8 cellular contexts compared by ENCODE assay signal in genomic region chr12:109052097-109052414, GRCh38. TPM values are rescaled to one million over a fixed set of nuclear protein-coding genes. Genes with fewer than 3 reads are reported as not detected.
DNase-seq lines count a peak whose midpoint lies in the region; ATAC-seq and TF ChIP-seq lines count a peak whose summit lies in the region.

No MANE protein-coding gene starts in this region.

- no CpG with 5 or more reads among the region's 6 CpGs for WGBS in neuronal stem cell (ENCODE audit: extremely low coverage in 2 of 2, insufficient read length in 2 of 2, insufficient replicate concordance in 1 of 2), 2 donors

- H3K18ac ChIP-seq in neuronal stem cell (ENCODE audit: low read length): no peak overlapping the region

- no peak for TF ChIP-seq CTCF in OCI-LY1 (IDR thresholded peaks at IDR 0.05; ENCODE audit: low read length)

- peaks cover 18% of the 10 kb centered on the region for H3K4me1 ChIP-seq in CD4-positive, alpha-beta memory T cell (ENCODE audit: insufficient read depth, low read length)
- H3K4me1 ChIP-seq in OCI-LY1 (ENCODE audit: insufficient read depth, low read length, severe bottlenecking) (peaks cover 16% of the 10 kb centered on the region), endocrine pancreas (ENCODE audit: control insufficient read depth, insufficient read depth, low read length) (no peaks in the 10 kb centered on the region), neuronal stem cell (ENCODE audit: control insufficient read depth in 2 of 2, insufficient read depth in 1 of 2, low read depth in 1 of 2, low read length in 2 of 2) (peaks cover 4 to 12% of the 10 kb centered on the region in 2 donors)

- no peaks in the 10 kb centered on the region for H3K79me2 ChIP-seq in OCI-LY1 (ENCODE audit: insufficient read depth, low read length)

- H3K9me2 ChIP-seq in OCI-LY1 (ENCODE audit: low read depth, low read length): no peaks in the 10 kb centered on the region

- no peak overlapping the region for H4K8ac ChIP-seq in neuronal stem cell (ENCODE audit: low read depth, low read length)

- H3K79me1 ChIP-seq in neuronal stem cell (ENCODE audit: low read depth, low read length): peaks cover 4% of the 10 kb centered on the region

- no peaks in the 10 kb centered on the region for H3K36me3 ChIP-seq in CD4-positive, alpha-beta memory T cell (ENCODE audit: insufficient read depth, low read length)
- H3K36me3 ChIP-seq in OCI-LY1 (ENCODE audit: insufficient read depth, low read length) (no peaks in the 10 kb centered on the region), endocrine pancreas (ENCODE audit: control insufficient read depth, insufficient read depth, low read length) (no peaks in the 10 kb centered on the region), neuronal stem cell (replicated peaks in 1 of 2; ENCODE audit: control insufficient read depth in 2 of 2, insufficient read depth in 2 of 2, low read length in 2 of 2) (peaks cover 0 to 2% of the 10 kb centered on the region in 2 donors)

- no peak overlapping the region for H2AFZ ChIP-seq in OCI-LY1 (ENCODE audit: low read length)
- H2AFZ ChIP-seq in neuronal stem cell (ENCODE audit: low read length): peak overlapping the region; percentile 99

- no peak overlapping the region for H3K4ac ChIP-seq in neuronal stem cell (ENCODE audit: low read length)

- ATAC-seq in GM19397 (IDR thresholded peaks at IDR 0.05; ENCODE audit: unreplicated experiment) (no peak), HG02981 (IDR thresholded peaks at IDR 0.05; ENCODE audit: unreplicated experiment) (no peak), HG02678 (IDR thresholded peaks at IDR 0.05; ENCODE audit: unreplicated experiment) (no peak)

- H3K9me3 Mint-ChIP-seq in CD4-positive, alpha-beta memory T cell: no peaks in the 10 kb centered on the region

- H4K20me1 ChIP-seq in OCI-LY1 (ENCODE audit: insufficient read depth, low read length): no peaks in the 10 kb centered on the region

- H3K4me2 ChIP-seq in OCI-LY1 (ENCODE audit: low read length): peak overlapping the region; percentile 81
- H3K4me2 ChIP-seq in neuronal stem cell (ENCODE audit: insufficient read depth, low read length, poor library complexity, severe bottlenecking): peak overlapping the region; percentile 51

- no peak overlapping the region for H3K14ac ChIP-seq in neuronal stem cell (ENCODE audit: low read length)

- no peaks in the 10 kb centered on the region for H3F3A ChIP-seq in OCI-LY1 (ENCODE audit: insufficient read depth, low read length)

- no peak overlapping the region for H2AK5ac ChIP-seq in neuronal stem cell (ENCODE audit: low read depth, low read length)

- DNase-seq in CD4-positive, alpha-beta memory T cell: no peak
- DNase-seq in neuronal stem cell (ENCODE audit: low spot score): no peak
- DNase-seq in NCI-H1092 treated with DMSO at 0.1 percent for 48 hours (lab: John Stamatoyannopoulos, UW): no peak

- intact Hi-C loops in CD4-positive, alpha-beta memory T cell (cut with micrococcal nuclease): loop anchor here (1.0 to 10.0 kb wide), 8 partner anchors 41 to 1367 kb away; partner anchors contain the start of genes ALKBH2, FICD, IFT81 and ISCU

- H4K91ac ChIP-seq in neuronal stem cell (ENCODE audit: low read depth, low read length, poor library complexity): no peak overlapping the region

- peak overlapping the region; percentile 92 to 100 (median 95) for H3K4me3 Mint-ChIP-seq in CD4-positive, alpha-beta memory T cell

- H3K27me3 Mint-ChIP-seq in CD4-positive, alpha-beta memory T cell: no peaks in the 10 kb centered on the region

- H2BK5ac ChIP-seq in neuronal stem cell (ENCODE audit: low read length): peak overlapping the region; percentile 93

- POLR2A ChIA-PET in CD4-positive, alpha-beta memory T cell (lab: Charles Lee; ENCODE audit: partially characterized antibody): interaction anchor here (0.7 to 2.1 kb wide), 13 partner anchors 9 to 1367 kb away, joined by 3 to 9 read pairs (median 4); partner anchors contain the start of genes ALKBH2, ISCU, SART3 and SSH1

- H2BK15ac ChIP-seq in neuronal stem cell (ENCODE audit: low read length): no peak overlapping the region

- no peak overlapping the region for H2BK12ac ChIP-seq in neuronal stem cell (ENCODE audit: low read length)

- CTCF ChIA-PET in CD4-positive, alpha-beta memory T cell (lab: Charles Lee; ENCODE audit: partially characterized antibody): interaction anchor here (1.0 to 1.5 kb wide), 5 partner anchors 41 to 168 kb away, joined by 3 to 7 read pairs (median 4); partner anchors contain the start of gene ALKBH2

- H3K9me3 ChIP-seq in CD4-positive, alpha-beta memory T cell (ENCODE audit: control insufficient read depth in 1 of 2, low read length in 2 of 2): no peaks in the 10 kb centered on the region
- H3K9me3 ChIP-seq in OCI-LY1 (ENCODE audit: low read length) (no peaks in the 10 kb centered on the region), endocrine pancreas (ENCODE audit: control insufficient read depth, low read length) (no peaks in the 10 kb centered on the region), neuronal stem cell (replicated peaks in 1 of 2; ENCODE audit: control insufficient read depth in 2 of 2, insufficient read depth in 1 of 2, low read depth in 1 of 2, low read length in 2 of 2) (no peaks in the 10 kb centered on the region)

- peaks cover 0 to 16% of the 10 kb centered on the region in 2 donors for H3K36me3 Mint-ChIP-seq in CD4-positive, alpha-beta memory T cell

- H3K9ac ChIP-seq in OCI-LY1 (ENCODE audit: low read length): no peak overlapping the region
- peak overlapping the region; percentile 60 for H3K9ac ChIP-seq in endocrine pancreas (ENCODE audit: control insufficient read depth, insufficient read depth, low read length)
- H3K9ac ChIP-seq in neuronal stem cell (ENCODE audit: low read depth, low read length, poor library complexity): no peak overlapping the region

- H3K4me1 Mint-ChIP-seq in CD4-positive, alpha-beta memory T cell: peaks cover 10 to 27% (median 17%) of the 10 kb centered on the region in 4 donors

- H3K4me3 ChIP-seq in CD4-positive, alpha-beta memory T cell (ENCODE audit: low read length in 2 of 2): peak overlapping the region; percentile 50 to 87
- H3K4me3 ChIP-seq in OCI-LY1 (ENCODE audit: low read depth, low read length, poor library complexity, severe bottlenecking) (peak overlapping the region; percentile 95), endocrine pancreas (ENCODE audit: control insufficient read depth, insufficient read depth, low read length) (peak overlapping the region; percentile 61), neuronal stem cell (ENCODE audit: low read length in 2 of 2) (peak overlapping the region; percentile 31 to 99)

- H2BK120ac ChIP-seq in neuronal stem cell (ENCODE audit: low read depth, low read length): no peak overlapping the region

- no peaks in the 10 kb centered on the region for H3K27me3 ChIP-seq in CD4-positive, alpha-beta memory T cell (ENCODE audit: insufficient read depth, low read length)
- no peaks in the 10 kb centered on the region for H3K27me3 ChIP-seq in OCI-LY1 (ENCODE audit: insufficient read depth, low read length)
- H3K27me3 ChIP-seq in endocrine pancreas (ENCODE audit: control insufficient read depth, insufficient read depth, low read length): no peaks in the 10 kb centered on the region
- H3K27me3 ChIP-seq in neuronal stem cell (ENCODE audit: control insufficient read depth in 3 of 3, insufficient read depth in 3 of 3, low read depth in 1 of 3, low read length in 3 of 3): no peaks in the 10 kb centered on the region

- no peak overlapping the region for H3K23ac ChIP-seq in neuronal stem cell (ENCODE audit: low read depth, low read length, poor library complexity)

- peak overlapping the region; percentile 86 to 98 (median 94) for H3K27ac Mint-ChIP-seq in CD4-positive, alpha-beta memory T cell

- peak overlapping the region; percentile 85 for H3K27ac ChIP-seq in CD4-positive, alpha-beta memory T cell (ENCODE audit: low read depth, low read length)
- H3K27ac ChIP-seq in OCI-LY1 (ENCODE audit: low read depth, low read length, poor library complexity, severe bottlenecking): no peak overlapping the region
- H3K27ac ChIP-seq in neuronal stem cell (replicated peaks; ENCODE audit: low read length): no peak overlapping the region

RNA-seq across cellular contexts. Expression of gene USP30, which starts 0.3 kb away (rescaled TPM):
- 10 to 100 TPM in 1 of 2 experiments, 1 to 10 TPM in 1; 8.1 to 14.2 TPM for total RNA-seq in CD4-positive, alpha-beta memory T cell
- 10 to 100 TPM in 1 of 2 donors, 1 to 10 TPM in 1; 6.8 to 13.9 TPM for polyA plus RNA-seq in CD4-positive, alpha-beta memory T cell
- 17.8 TPM for polyA plus RNA-seq in neuronal stem cell (2013, experiment 1 of 2)
- 16.3 TPM for polyA plus RNA-seq in neuronal stem cell (2013, experiment 2 of 2)

RNA-seq across cellular contexts. Expression of gene SVOP, which starts 31.2 kb away (rescaled TPM):
- not detected for total RNA-seq in CD4-positive, alpha-beta memory T cell
- not detected for polyA plus RNA-seq in CD4-positive, alpha-beta memory T cell
- polyA plus RNA-seq in neuronal stem cell (2013, experiment 1 of 2): 0.01 TPM
- 0.04 TPM for polyA plus RNA-seq in neuronal stem cell (2013, experiment 2 of 2)

RNA-seq across cellular contexts. Expression of gene ALKBH2, which starts 41.2 kb away (rescaled TPM):
- total RNA-seq in CD4-positive, alpha-beta memory T cell: 10 to 100 TPM; 12.9 to 14.4 TPM
- polyA plus RNA-seq in CD4-positive, alpha-beta memory T cell: 10 to 100 TPM; 15.0 to 16.4 TPM
- polyA plus RNA-seq in neuronal stem cell (2013, experiment 1 of 2): 26.3 TPM
- polyA plus RNA-seq in neuronal stem cell (2013, experiment 2 of 2): 26.4 TPM

RNA-seq across cellular contexts. Expression of gene UNG, which starts 45.3 kb away (rescaled TPM):
- 10 to 100 TPM; 18.5 to 19.5 TPM for total RNA-seq in CD4-positive, alpha-beta memory T cell
- polyA plus RNA-seq in CD4-positive, alpha-beta memory T cell: 10 to 100 TPM; 43.1 to 47.1 TPM
- 51.4 TPM for polyA plus RNA-seq in neuronal stem cell (2013, experiment 1 of 2)
- polyA plus RNA-seq in neuronal stem cell (2013, experiment 2 of 2): 50.5 TPM
